Comparison of ENCODE assay signal across 8 cellular contexts in the genomic region with DNA sequence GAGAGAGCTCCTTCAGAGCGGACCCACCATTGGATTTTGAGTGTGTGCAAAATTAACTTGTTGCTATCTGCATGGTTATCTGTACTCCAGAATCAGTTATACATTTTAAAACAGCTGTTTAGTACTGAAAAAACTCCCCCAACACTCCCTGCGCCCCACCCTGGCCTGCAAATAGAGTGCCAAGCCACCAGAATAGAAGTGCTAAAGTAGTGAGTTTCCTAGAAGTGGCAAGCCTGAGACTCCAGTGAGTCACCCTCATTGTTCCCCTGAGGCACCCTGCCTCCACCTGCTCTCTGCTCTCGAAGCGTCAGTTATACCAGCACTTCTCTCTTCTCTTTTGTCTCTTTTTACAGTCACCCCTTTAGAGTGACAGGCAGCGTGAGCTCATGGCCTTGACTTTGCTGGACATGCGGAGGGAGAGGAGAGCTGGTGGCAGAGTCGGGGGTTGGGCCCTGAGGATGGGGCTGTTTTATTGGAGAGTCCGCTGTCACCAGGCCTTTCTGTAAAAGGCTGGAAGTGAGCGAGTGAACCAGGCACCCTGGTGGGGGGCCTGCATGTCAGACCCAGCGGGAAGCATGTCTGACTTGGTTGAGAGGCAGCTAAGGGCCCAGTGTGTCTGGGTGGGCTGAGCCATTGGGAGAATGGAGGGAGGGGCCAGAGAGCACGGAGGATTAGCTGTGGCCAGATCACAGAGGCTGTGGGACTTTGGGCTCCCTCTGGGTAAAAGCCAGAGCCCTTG. TPM values are rescaled to one million over a fixed set of nuclear protein-coding genes. Genes with fewer than 3 reads are reported as not detected.
A peak's percentile ranks its signal among the peaks of the same experiment; 100 is the strongest.
DNase-seq lines count a peak whose midpoint lies in the region; TF ChIP-seq lines count a peak whose summit lies in the region.

No MANE protein-coding gene starts in this region.

- H3K27ac ChIP-seq in coronary artery: peak overlapping the region in 1 of 2 donors; percentile 30
- H3K27ac ChIP-seq in neural progenitor cell: no peak overlapping the region
- no peak overlapping the region for H3K27ac ChIP-seq in WERI-Rb-1

- DNase-seq in GM13976 (ENCODE audit: low spot score) (peak; percentile 74), HAP-1 (ENCODE audit: low spot score in 2 of 2) (peak; percentile 56 to 63), MG63 (peak; percentile 54), coronary artery (ENCODE audit: low spot score) (no peak), neural progenitor cell (ENCODE audit: low spot score) (peak; percentile 48), WERI-Rb-1 (no peak), D341Med (ENCODE audit: low spot score) (no peak)
- DNase-seq in activated CD4-positive, CD25-positive, alpha-beta regulatory T cell (lab: John Stamatoyannopoulos, UW): peak; percentile 28 to 55 (median 48)

- no peak for TF ChIP-seq CTCF in GM13976 (IDR thresholded peaks at IDR 0.05; ENCODE audit: borderline replicate concordance, control extremely low read depth, extremely low read depth, insufficient read depth, missing control alignments)
- no peak for TF ChIP-seq CTCF in coronary artery (IDR thresholded peaks at IDR 0.05)
- no peak for TF ChIP-seq CTCF in neural progenitor cell (IDR thresholded peaks at IDR 0.05)
- no peak for TF ChIP-seq CTCF in WERI-Rb-1 (IDR thresholded peaks at IDR 0.05; ENCODE audit: low read depth, low read length)

- H3K4me3 ChIP-seq in HAP-1 (no peak overlapping the region), MG63 (no peak overlapping the region), coronary artery (peak overlapping the region; percentile 22), neural progenitor cell (no peak overlapping the region), WERI-Rb-1 (ENCODE audit: low read depth, low read length) (no peak overlapping the region)

- peaks cover 100% of the 10 kb centered on the region for H3K79me2 ChIP-seq in neural progenitor cell (ENCODE audit: low read depth)

- H3K27ac Mint-ChIP-seq in neural progenitor cell: peak overlapping the region; percentile 93

- H3K9ac ChIP-seq in neural progenitor cell: no peak overlapping the region

- H3F3A ChIP-seq in neural progenitor cell (ENCODE audit: low read depth): no peaks in the 10 kb centered on the region

- H3K36me3 ChIP-seq in HAP-1 (replicated peaks) (no peaks in the 10 kb centered on the region), MG63 (no peaks in the 10 kb centered on the region; the same call in 1 of the 2 replicates), neural progenitor cell (no peaks in the 10 kb centered on the region), WERI-Rb-1 (no peaks in the 10 kb centered on the region)

- H3K27me3 Mint-ChIP-seq in neural progenitor cell (ENCODE audit: insufficient read depth, low read depth): peaks cover 4% of the 10 kb centered on the region

- peaks cover 15% of the 10 kb centered on the region for H3K4me1 ChIP-seq in HAP-1
- H3K4me1 ChIP-seq in neural progenitor cell: peaks cover 30% of the 10 kb centered on the region

- peaks cover 70% of the 10 kb centered on the region for H3K4me1 Mint-ChIP-seq in neural progenitor cell

- no peak overlapping the region for H2AFZ ChIP-seq in neural progenitor cell (replicated peaks)

- H3K36me3 Mint-ChIP-seq in neural progenitor cell: peaks cover 2% of the 10 kb centered on the region

- H3K9me3 ChIP-seq in HAP-1: no peaks in the 10 kb centered on the region
- no peaks in the 10 kb centered on the region for H3K9me3 ChIP-seq in MG63
- H3K9me3 ChIP-seq in neural progenitor cell (ENCODE audit: low read depth): no peaks in the 10 kb centered on the region
- H3K9me3 ChIP-seq in WERI-Rb-1 (ENCODE audit: severe bottlenecking): no peaks in the 10 kb centered on the region

- H4K20me1 ChIP-seq in neural progenitor cell (ENCODE audit: low read depth): peaks cover 99% of the 10 kb centered on the region

- no peaks in the 10 kb centered on the region for H3K9me3 Mint-ChIP-seq in neural progenitor cell

- H3K27me3 ChIP-seq in HAP-1 (ENCODE audit: low read depth) (no peaks in the 10 kb centered on the region), MG63 (no peaks in the 10 kb centered on the region), neural progenitor cell (no peaks in the 10 kb centered on the region), WERI-Rb-1 (ENCODE audit: insufficient read depth, low read depth, severe bottlenecking) (no peaks in the 10 kb centered on the region)

- in situ Hi-C loops in GM13976 (cut with MboI; ENCODE audit: low sequenced_read_pairs, unreplicated experiment) (no loop called here), HAP-1 (cut with MboI; ENCODE audit: low sequenced_read_pairs) (no loop called here)

- peak overlapping the region; percentile 12 for H3K4me3 Mint-ChIP-seq in neural progenitor cell

- no peak overlapping the region for H3K4me2 ChIP-seq in neural progenitor cell

RNA-seq across cellular contexts. Expression of gene IGF2R, which starts 10.4 kb away (rescaled TPM):
- 33.4 and 35.9 TPM in 2 replicates for total RNA-seq in MG63 (2014; rRNA removed; shearing (Covaris generic); ENCODE audit: low replicate concordance)
- total RNA-seq in neural progenitor cell (ENCODE audit: low replicate concordance): 35.1 and 46.1 TPM in 2 replicates

Comparison
In these comparisons a context has a peak if more than half of its experiments do, and no peak if none do; other contexts are left out.
1. DNase-seq: peak in GM13976 (single experiment), HAP-1 (2 of 2), MG63 (single experiment), activated CD4-positive, CD25-positive, alpha-beta regulatory T cell (4 of 4) and neural progenitor cell (single experiment); none in coronary artery (single experiment), WERI-Rb-1 (single experiment) and D341Med (single experiment).